ENCODE assay signal across 8 cellular contexts in the genomic region with DNA sequence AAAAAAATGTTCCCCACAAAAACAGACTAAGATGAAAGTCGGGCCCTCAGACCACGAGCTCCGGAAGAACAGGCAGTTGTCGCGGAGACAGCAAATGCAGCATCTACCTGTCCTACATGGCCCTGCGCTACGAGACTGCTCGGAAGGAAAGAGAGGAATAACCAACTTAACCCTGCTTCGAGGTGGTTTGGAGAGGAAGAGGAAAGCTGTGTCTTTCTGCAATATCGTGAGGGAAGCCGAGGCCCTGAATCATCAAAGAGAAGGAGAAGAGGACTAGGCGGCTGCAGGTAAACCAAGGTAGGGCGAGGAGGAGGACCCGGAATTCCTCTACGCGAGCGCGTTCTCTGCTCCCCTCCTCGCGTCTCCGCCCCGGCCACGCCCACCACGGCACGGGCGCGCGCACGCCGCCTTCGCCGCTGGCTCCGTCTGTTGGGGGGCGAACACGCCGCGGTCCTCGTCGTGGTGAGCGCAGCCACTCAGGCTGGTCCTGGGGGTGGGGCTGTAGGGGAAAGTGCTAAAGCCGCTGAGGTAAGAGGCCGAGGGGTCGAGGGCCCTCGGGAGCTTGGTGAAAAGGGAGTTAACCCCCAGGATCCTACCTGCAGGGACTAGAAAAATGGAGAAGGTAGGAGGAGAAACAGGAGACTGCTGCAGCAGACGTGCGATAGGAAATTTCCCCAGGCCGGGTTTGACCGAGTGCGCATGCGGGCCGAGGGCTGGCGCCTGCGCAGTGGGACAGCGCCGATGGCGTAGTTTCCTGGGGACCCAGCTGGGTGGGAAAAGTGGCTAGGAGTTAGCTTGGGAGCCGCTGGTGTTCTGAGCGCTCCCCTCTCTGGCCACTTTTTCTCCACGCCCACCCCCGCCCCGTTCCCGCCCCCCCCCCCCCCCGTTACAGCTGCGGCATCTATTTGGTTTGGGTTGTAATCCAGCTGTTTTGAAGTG. TPM values are rescaled to one million over a fixed set of nuclear protein-coding genes. Genes with fewer than 3 reads are reported as not detected.
DNase-seq lines count a peak whose midpoint lies in the region; ATAC-seq and TF ChIP-seq lines count a peak whose summit lies in the region.

A gene (plus strand): TSS at position 402 of the 939 bp plus-strand sequence. CDS start 7,903 bp downstream, outside the sequence.
A gene with protein sequence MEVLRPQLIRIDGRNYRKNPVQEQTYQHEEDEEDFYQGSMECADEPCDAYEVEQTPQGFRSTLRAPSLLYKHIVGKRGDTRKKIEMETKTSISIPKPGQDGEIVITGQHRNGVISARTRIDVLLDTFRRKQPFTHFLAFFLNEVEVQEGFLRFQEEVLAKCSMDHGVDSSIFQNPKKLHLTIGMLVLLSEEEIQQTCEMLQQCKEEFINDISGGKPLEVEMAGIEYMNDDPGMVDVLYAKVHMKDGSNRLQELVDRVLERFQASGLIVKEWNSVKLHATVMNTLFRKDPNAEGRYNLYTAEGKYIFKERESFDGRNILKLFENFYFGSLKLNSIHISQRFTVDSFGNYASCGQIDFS (minus strand): TSS at position 666 of the 939 bp plus-strand sequence. CDS start 2,978 bp downstream, outside the sequence.

- peak; percentile 93 for DNase-seq in BE2C
- DNase-seq in GM19240 (ENCODE audit: insufficient read length, low spot score), result peak; percentile 63
- DNase-seq in NCI-H526 (lab: John Stamatoyannopoulos, UW), result peak; percentile 79 to 89
- peak; percentile 95 for DNase-seq in activated CD4-positive, alpha-beta T cell treated with anti-CD3 and anti-CD28 coated beads for 48 hours
- DNase-seq in kidney glomerular epithelial cell (lab: John Stamatoyannopoulos, UW), result peak; percentile 87
- peak; percentile 83 to 94 for DNase-seq in stimulated activated CD4-positive, alpha-beta T cell treated with anti-CD3 and anti-CD28 coated beads, Interleukin-15, amount 100 ng/mL, for 48 hours (ENCODE audit: low read depth in 2 of 2)

- H3K27me3 ChIP-seq in BE2C, result no peaks in the 10 kb centered on the region

- H3K36me3 ChIP-seq in BE2C, result peaks cover 11% of the 10 kb centered on the region

- peak within 1 kb of the TSS; percentile 100 for H3K27ac ChIP-seq in cingulate gyrus (ENCODE audit: low read depth, low read length)

- ATAC-seq in HG03457 (IDR thresholded peaks at IDR 0.05; ENCODE audit: unreplicated experiment), result peak; percentile 55

- H3K4me1 ChIP-seq in BE2C, result no peaks in the 10 kb centered on the region

- no peaks in the 10 kb centered on the region for H3K9me3 ChIP-seq in BE2C

- peak within 1 kb of the TSS; percentile 94 for H3K4me3 ChIP-seq in BE2C (ENCODE audit: low read depth, low read length)

- no peak for TF ChIP-seq CTCF in BE2C (IDR thresholded peaks at IDR 0.05; ENCODE audit: low read depth, low read length)

RNA-seq across cellular contexts. Expression of the first gene that starts in this region (rescaled TPM):
- polyA plus RNA-seq in BE2C (2012; ENCODE audit: insufficient read depth, insufficient read length, low read depth), result 95.9 TPM

RNA-seq across cellular contexts. Expression of the second gene that starts in this region (rescaled TPM):
- 22.0 TPM for polyA plus RNA-seq in BE2C (2012; ENCODE audit: insufficient read depth, insufficient read length, low read depth)

Comparison
In these comparisons a context has a peak if more than half of its experiments do, and no peak if none do; other contexts are left out.
1. Peak in every context shown above with its lines: DNase-seq, ATAC-seq, H3K4me3 ChIP-seq and H3K27ac ChIP-seq.